Comparison of ENCODE assay signal across 6 cellular contexts in the genomic region with DNA sequence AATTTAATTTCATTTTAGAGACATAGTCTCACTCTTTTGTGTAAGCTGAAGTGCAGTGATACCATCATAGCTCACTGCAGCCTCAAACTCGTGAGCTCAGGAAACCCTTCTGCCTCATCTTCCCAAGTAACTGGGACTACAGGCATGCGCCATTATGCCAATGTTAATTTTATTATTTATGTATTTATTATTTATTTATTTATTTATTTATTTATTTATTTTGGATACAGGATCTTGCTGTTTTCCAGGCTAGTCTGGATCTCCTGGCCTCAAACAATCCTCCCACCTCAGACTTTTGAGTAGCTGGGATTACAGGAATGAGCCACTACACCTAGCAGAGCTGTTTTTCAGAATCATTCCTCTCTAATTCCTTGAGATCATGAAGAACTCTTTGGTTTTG.
"Had no signal": no experiment of that assay in that cellular context is flagged by ENCODE, and none has a peak within 500 bp of the region (broad histone marks: within the 10 kb centered on the region; RNA-seq: fewer than 3 reads in every experiment).

No MANE protein-coding gene starts in this region.

- DNase-seq: H9, HCEC 1CT, HFFc6 had no signal

- H3K27ac Mint-ChIP-seq: GM23338, H9, HFFc6, IgD-negative memory B cell had no signal

- H3K36me3 Mint-ChIP-seq: IgD-negative memory B cell had no signal

- H3K27me3 Mint-ChIP-seq: IgD-negative memory B cell had no signal

- H3K4me3 Mint-ChIP-seq: GM23338, H9, HFFc6, IgD-negative memory B cell had no signal

- ATAC-seq: GM23338, HepG2 had no signal

- H3K9me3 Mint-ChIP-seq: GM23338, H9 had no signal

- H3K4me1 Mint-ChIP-seq: H9 had no signal
